Comparison of ENCODE assay signal across 9 cellular contexts in the genomic region with DNA sequence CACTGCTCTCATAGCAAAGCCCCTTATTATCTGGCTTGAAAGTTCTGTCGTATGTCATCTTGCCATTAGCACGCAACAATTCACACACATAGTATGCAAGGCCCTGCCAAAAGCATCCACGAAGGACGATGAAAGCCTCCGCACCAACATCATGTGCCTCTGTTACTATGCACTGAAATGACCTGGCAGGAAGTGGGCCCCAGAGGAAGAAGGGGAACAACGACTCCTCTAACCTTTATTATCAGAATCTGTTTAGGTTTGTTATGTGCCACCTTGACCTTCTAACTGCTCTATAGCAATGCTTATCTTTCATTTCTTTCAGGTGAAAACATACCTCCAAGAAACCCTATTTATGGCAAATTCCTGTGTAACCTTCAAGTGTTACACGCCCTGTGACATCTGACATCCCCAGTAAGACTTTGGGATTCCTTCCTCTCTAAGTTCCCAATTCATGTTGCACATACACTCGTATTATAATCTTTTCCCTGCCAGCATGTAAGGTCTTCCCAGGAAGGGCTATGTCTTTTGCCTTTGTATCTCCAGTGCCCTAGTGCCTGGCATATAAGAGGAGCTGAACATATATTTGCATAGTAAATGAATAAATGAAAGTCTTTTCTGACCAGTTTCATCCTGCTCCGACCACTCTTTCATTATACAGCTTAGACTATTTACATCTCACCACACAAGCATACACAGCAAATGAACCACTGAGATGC. TPM values are rescaled to one million over a fixed set of nuclear protein-coding genes. Genes with fewer than 3 reads are reported as not detected.
DNase-seq lines count a peak whose midpoint lies in the region; ATAC-seq, FAIRE-seq and TF ChIP-seq lines count a peak whose summit lies in the region.
"Had no signal": no experiment of that assay in that cellular context is flagged by ENCODE, and none has a peak within 500 bp of the region (broad histone marks: within the 10 kb centered on the region; RNA-seq: fewer than 3 reads in every experiment).

No MANE protein-coding gene starts in this region.

- intact Hi-C loops in PC-9 (cut with micrococcal nuclease; ENCODE audit: unreplicated experiment) (no loop called here), K562 (cut with micrococcal nuclease) (no loop called here)

- H3K4me1 ChIP-seq in PC-9 (replicated peaks; ENCODE audit: insufficient read depth) (peaks cover 19% of the 10 kb centered on the region), K562 (replicated peaks in 1 of 2; ENCODE audit: control insufficient read depth in 2 of 2, insufficient read depth in 2 of 2, low read length in 2 of 2) (peaks cover 0 to 21% of the 10 kb centered on the region in 2 experiments; a peak in 3 of 5 replicates)

- peak overlapping the region in 1 of 2 experiments; percentile 35; a peak in 2 of 4 replicates for H3K9ac ChIP-seq in K562 (ENCODE audit: insufficient read depth in 1 of 2, low read depth in 2 of 2, low read length in 2 of 2)

- H3K4me3 Mint-ChIP-seq in nephron progenitor cell: no peak overlapping the region

- WGBS in K562 (ENCODE audit: insufficient coverage, low coverage, missing lambda C conversion rate): 26% methylated on average over 9 of the region's 9 CpGs

- H2AFZ ChIP-seq in PC-9 (no peak overlapping the region), K562 (ENCODE audit: low read depth, low read length) (peak overlapping the region; percentile 98)

- no peaks in the 10 kb centered on the region for H3K9me3 Mint-ChIP-seq in nephron progenitor cell

- no peak for TF ChIP-seq CTCF in PC-9 (conservative IDR thresholded peaks at IDR 0.05)
- TF ChIP-seq CTCF in K562 (IDR thresholded peaks at IDR 0.05 in 2 of 3, conservative IDR thresholded peaks at IDR 0.05 in 1 of 3; ENCODE audit: insufficient read depth in 2 of 3, low read depth in 1 of 3, low read length in 3 of 3): no peak
- TF ChIP-seq CTCF in nephron progenitor cell (IDR thresholded peaks at IDR 0.05): no peak

- POLR2A ChIA-PET in PC-9 (lab: Charles Lee; ENCODE audit: unreplicated experiment) (interaction anchor here (0.6 to 0.7 kb wide), 3 partner anchors 17 to 648 kb away, joined by 4 to 9 read pairs (median 6); no protein-coding TSS in a partner anchor), K562 (lab: Yijun Ruan, JAX) (interaction anchor here (0.8 to 1.6 kb wide), 4 partner anchors 9 to 41 kb away, joined by 3 to 5 read pairs (median 4); a partner anchor contains a TSS)

- TF ChIP-seq RAD21 in K562 (CRISPR knock-in tag; conservative IDR thresholded peaks at IDR 0.05 in 1 of 2, IDR thresholded peaks at IDR 0.05 in 1 of 2): no peak

- H3K9me1 ChIP-seq in K562 (ENCODE audit: control insufficient read depth, insufficient read depth, low read length): peaks cover 5% of the 10 kb centered on the region

- no peaks in the 10 kb centered on the region for H3K27me3 ChIP-seq in PC-9 (ENCODE audit: insufficient read depth, low read depth)
- no peaks in the 10 kb centered on the region for H3K27me3 ChIP-seq in K562 (ENCODE audit: control insufficient read depth in 2 of 2, insufficient read depth in 2 of 2, low read length in 2 of 2)

- no peak for TF ChIP-seq EP300 in K562 (IDR thresholded peaks at IDR 0.05; ENCODE audit: low read length)

- in situ Hi-C loops in K562 (cut with MboI): no loop called here

- no peak for FAIRE-seq in K562 (lab: Jason Lieb, UNC)

- H4K20me1 ChIP-seq in PC-9 (ENCODE audit: insufficient read depth) (no peaks in the 10 kb centered on the region), K562 (replicated peaks; ENCODE audit: control insufficient read depth, insufficient read depth, low read length) (no peaks in the 10 kb centered on the region)

- TF ChIP-seq POLR2A in K562 (conservative IDR thresholded peaks at IDR 0.05): no peak

- no peaks in the 10 kb centered on the region for H3K36me3 Mint-ChIP-seq in nephron progenitor cell (ENCODE audit: low read depth)

- H3K79me2 ChIP-seq in PC-9 (ENCODE audit: low read depth): no peaks in the 10 kb centered on the region
- no peaks in the 10 kb centered on the region for H3K79me2 ChIP-seq in K562 (ENCODE audit: control insufficient read depth, insufficient read depth, low read length)

- H3K4me3 ChIP-seq in PC-9: no peak overlapping the region
- H3K4me3 ChIP-seq in K562: no peak overlapping the region

- H3K4me2 ChIP-seq in PC-9: peak overlapping the region; percentile 46
- H3K4me2 ChIP-seq in K562 (ENCODE audit: insufficient read depth, low read length): peak overlapping the region; percentile 61

- peaks cover 16% of the 10 kb centered on the region for H3K4me1 Mint-ChIP-seq in nephron progenitor cell

- H3K27ac Mint-ChIP-seq in nephron progenitor cell: no peak overlapping the region

- H3K36me3 ChIP-seq in PC-9 (ENCODE audit: low read depth): no peaks in the 10 kb centered on the region
- H3K36me3 ChIP-seq in K562 (ENCODE audit: control insufficient read depth, insufficient read depth, low read length): no peaks in the 10 kb centered on the region

- H3K9me2 ChIP-seq in PC-9 (ENCODE audit: insufficient read depth): no peaks in the 10 kb centered on the region

- ATAC-seq in GM18867 (IDR thresholded peaks at IDR 0.05; ENCODE audit: unreplicated experiment) (peak; percentile 93), HG02763 (IDR thresholded peaks at IDR 0.05; ENCODE audit: unreplicated experiment) (peak; percentile 85), K562 (peak; percentile 69)

- no TSS peak for BruUV-seq in PC-9 (replicated peaks; lab: Mats Ljungman, UMichigan)
- BruUV-seq in K562 (replicated peaks; lab: Mats Ljungman, UMichigan): no TSS peak

- H3K27ac ChIP-seq in PC-9: 0 out of 2 replicates have a peak overlapping the region, but pooled peaks have one; percentile 63
- H3K27ac ChIP-seq in K562 (ENCODE audit: extremely low read depth, low read depth, low read length): peak overlapping the region; percentile 50
- H3K27ac ChIP-seq: VCaP had no signal

- H3K9me3 ChIP-seq in PC-9 (ENCODE audit: insufficient read depth, low read depth): no peaks in the 10 kb centered on the region
- no peaks in the 10 kb centered on the region for H3K9me3 ChIP-seq in K562 (replicated peaks; ENCODE audit: control insufficient read depth, insufficient read depth, low read depth, low read length)

- H3F3A ChIP-seq in PC-9 (ENCODE audit: insufficient read depth, low read depth): peaks cover 12% of the 10 kb centered on the region

- H3K27me3 Mint-ChIP-seq in nephron progenitor cell (ENCODE audit: low read depth, poor library complexity): peaks cover 13% of the 10 kb centered on the region

- CTCF ChIA-PET in PC-9 (lab: Charles Lee) (no interaction called here), K562 (lab: Yijun Ruan, JAX; ENCODE audit: low intra/inter-chr PET ratio) (no interaction called here)

- DNase-seq in PC-9 (no peak), K562 (ENCODE audit: extremely low read depth in 1 of 4, low spot score in 3 of 4) (peak in 2 of 4 experiments; percentile 34 to 46), nephron progenitor cell (no peak), iPS-NIHi11 (ENCODE audit: low spot score) (no peak), NCI-H1436 (lab: John Stamatoyannopoulos, UW) (no peak)
- DNase-seq in stimulated activated CD4-positive, alpha-beta T cell treated with anti-CD3 and anti-CD28 coated beads, Interleukin-15, amount 100 ng/mL, for 24 hours: peak; percentile 68

TF ChIP-seq in K562, 482 proteins besides CTCF, POLR2A, EP300 and RAD21 (continues in another document):
- no peak for TF ChIP-seq ZNF384 (IDR thresholded peaks at IDR 0.05; ENCODE audit: low read depth, low read length)
- TF ChIP-seq SLC30A9 (CRISPR knock-in tag; IDR thresholded peaks at IDR 0.05): no peak
- TF ChIP-seq NEUROD1 (IDR thresholded peaks at IDR 0.05; ENCODE audit: borderline replicate concordance, low read depth, low read length, partially characterized antibody): no peak

RNA-seq across cellular contexts. Expression of a gene that starts 7.0 kb away (rescaled TPM):
- total RNA-seq in PC-9 (2021): 182 and 215 TPM in 2 replicates
- total RNA-seq in K562 (2011; cell fraction: chromatin; rRNA removed; ENCODE audit: low replicate concordance): 122 and 367 TPM in 2 replicates
- 101 and 132 TPM in 2 replicates for total RNA-seq in K562 (2011; cell fraction: nucleolus; rRNA removed)
- total RNA-seq in K562 (2011; cell fraction: nucleoplasm; rRNA removed): 250 and 347 TPM in 2 replicates
- 213 and 332 TPM in 2 replicates for total RNA-seq in K562 (2014; rRNA removed)
- total RNA-seq in K562 (2014; rRNA removed; fragmentation: Illumina TruSeq; extraction: Trizol): 378 and 409 TPM in 2 replicates
- total RNA-seq in K562 (2015; rRNA removed; fragmentation: Illumina TruSeq; extraction: Trizol): 341 and 397 TPM in 2 replicates
- 302 and 312 TPM in 2 replicates for total RNA-seq in K562 (2021)
- polyA plus RNA-seq in K562 (2011; rRNA removed): 451 and 487 TPM in 2 replicates
- 117 and 214 TPM in 2 replicates for polyA plus RNA-seq in K562 (2011; cell fraction: cytosol; rRNA removed)
- 97.9 and 211 TPM in 2 replicates for polyA plus RNA-seq in K562 (2011; cell fraction: nucleus; rRNA removed)
- 263 and 279 TPM in 2 replicates for polyA plus RNA-seq in K562 (2012)
- 354 and 361 TPM in 2 replicates for polyA plus RNA-seq in K562 (2014; fragmentation: Illumina TruSeq; extraction: Trizol)
- 100 to 1,000 TPM; 384 to 550 TPM for polyA plus RNA-seq in K562 (2014; fragmentation: Nextera tagmentation; extraction: Ambion mirVana)
- polyA plus RNA-seq in K562 (2014; rRNA removed): 389 and 437 TPM in 2 replicates
- polyA minus RNA-seq in K562 (2011; rRNA and poly(A)+ RNA removed): 148 and 223 TPM in 2 replicates
- 44.6 and 66.0 TPM in 2 replicates for polyA minus RNA-seq in K562 (2011; cell fraction: cytosol; rRNA and poly(A)+ RNA removed)
- 155 and 334 TPM in 2 replicates for polyA minus RNA-seq in K562 (2011; cell fraction: nucleus; rRNA and poly(A)+ RNA removed)

RNA-seq across cellular contexts. Expression of a gene that starts 41.1 kb away (rescaled TPM):
- total RNA-seq in PC-9 (2021) (26.9 and 31.6 TPM in 2 replicates), K562 (2014; rRNA removed) (15.9 and 24.7 TPM in 2 replicates), K562 (2014; rRNA removed; fragmentation: Illumina TruSeq; extraction: Trizol) (23.6 and 29.9 TPM in 2 replicates), K562 (2015; rRNA removed; fragmentation: Illumina TruSeq; extraction: Trizol) (24.7 and 28.2 TPM in 2 replicates), K562 (2021) (24.2 and 25.4 TPM in 2 replicates)
- 17.5 and 89.7 TPM in 2 replicates for total RNA-seq in K562 (2011; cell fraction: chromatin; rRNA removed; ENCODE audit: low replicate concordance)
- 16.0 and 17.8 TPM in 2 replicates for total RNA-seq in K562 (2011; cell fraction: nucleolus; rRNA removed)
- total RNA-seq in K562 (2011; cell fraction: nucleoplasm; rRNA removed): 20.1 and 30.6 TPM in 2 replicates
- polyA plus RNA-seq in K562 (2011; rRNA removed) (10.7 and 11.8 TPM in 2 replicates), K562 (2014; fragmentation: Illumina TruSeq; extraction: Trizol) (9.5 and 16.0 TPM in 2 replicates), K562 (2014; fragmentation: Nextera tagmentation; extraction: Ambion mirVana) (10 to 100 TPM; 12.3 to 15.7 TPM), K562 (2014; rRNA removed) (5.8 and 6.6 TPM in 2 replicates)
- 1.3 and 3.0 TPM in 2 replicates for polyA plus RNA-seq in K562 (2011; cell fraction: cytosol; rRNA removed)
- 18.0 and 18.6 TPM in 2 replicates for polyA plus RNA-seq in K562 (2011; cell fraction: nucleus; rRNA removed)
- 10.7 and 12.0 TPM in 2 replicates for polyA plus RNA-seq in K562 (2012)
- polyA minus RNA-seq in K562 (2011; rRNA and poly(A)+ RNA removed): 88.7 and 115 TPM in 2 replicates
- polyA minus RNA-seq in K562 (2011; cell fraction: cytosol; rRNA and poly(A)+ RNA removed): 21.7 and 26.1 TPM in 2 replicates
- 29.1 and 58.8 TPM in 2 replicates for polyA minus RNA-seq in K562 (2011; cell fraction: nucleus; rRNA and poly(A)+ RNA removed)
